36 cellular contexts compared by ENCODE assay signal in genomic region chr12:56304276-56304675, GRCh38. TPM values are rescaled to one million over a fixed set of nuclear protein-coding genes. Genes with fewer than 3 reads are reported as not detected.
"Had no signal": no experiment of that assay in that cellular context is flagged by ENCODE, and none has a peak within 500 bp of the region (broad histone marks: within the 10 kb centered on the region; RNA-seq: fewer than 3 reads in every experiment).

No MANE protein-coding gene starts in this region.

- H3K27ac ChIP-seq: adrenal gland, breast epithelium, cardiac muscle cell, coronary artery, dorsolateral prefrontal cortex, esophagus muscularis mucosa, foreskin keratinocyte, heart left ventricle had no signal

- H3K27me3 ChIP-seq: adrenal gland, breast epithelium, cardiac muscle cell, dorsolateral prefrontal cortex, esophagus muscularis mucosa, foreskin keratinocyte, gastrocnemius medialis, heart left ventricle had no signal

- H3K4me3 ChIP-seq: adrenal gland, breast epithelium, cardiac muscle cell, coronary artery, dorsolateral prefrontal cortex, esophagus muscularis mucosa, gastrocnemius medialis, heart left ventricle had no signal

- ATAC-seq: activated CD4-positive, alpha-beta T cell treated with anti-CD3 and anti-CD28 coated beads for 36 hours; activated CD8-positive, alpha-beta memory T cell treated with anti-CD3 and anti-CD28 coated beads, Interleukin-2, amount 10 ng/mL, durations not matched to agents 7 days and 5 days; activated CD8-positive, alpha-beta T cell treated with anti-CD3 and anti-CD28 coated beads, Interleukin-2, amount 10 ng/mL, durations not matched to agents 7 days and 5 days; activated naive CD8-positive, alpha-beta T cell treated with anti-CD3 and anti-CD28 coated beads, Interleukin-2, amount 50 U/mL, for 24 hours; effector memory CD8-positive, alpha-beta T cell; foreskin keratinocyte; gastrocnemius medialis; heart left ventricle had no signal

- H3K9me3 ChIP-seq: adrenal gland, breast epithelium, esophagus muscularis mucosa, gastrocnemius medialis, heart left ventricle had no signal

- H3K27me3 Mint-ChIP-seq: activated CD4-positive, alpha-beta memory T cell treated with anti-CD3 and anti-CD28 coated beads for 36 hours; activated CD4-positive, alpha-beta T cell treated with anti-CD3 and anti-CD28 coated beads for 36 hours; activated CD4-positive, alpha-beta T cell treated with anti-CD3 and anti-CD28 coated beads, Interleukin-2, amount 10 ng/mL, durations not matched to agents 24 days and 14 days; activated CD8-positive, alpha-beta memory T cell treated with anti-CD3 and anti-CD28 coated beads, Interleukin-2, amount 10 ng/mL, durations not matched to agents 7 days and 5 days; activated naive CD4-positive, alpha-beta T cell treated with anti-CD3 and anti-CD28 coated beads, Interleukin-2, amount 50 U/mL, for 24 hours; activated naive CD8-positive, alpha-beta T cell treated with anti-CD3 and anti-CD28 coated beads for 36 hours; activated naive CD8-positive, alpha-beta T cell treated with anti-CD3 and anti-CD28 coated beads, Interleukin-2, amount 50 U/mL, for 24 hours; dendritic cell treated with granulocyte-macrophage colony-stimulating factor and Interleukin-4, amounts not matched to agents 40 ng/mL and 50 ng/mL, for 4 days; effector memory CD8-positive, alpha-beta T cell had no signal

- H3K9me3 Mint-ChIP-seq: activated CD4-positive, alpha-beta memory T cell treated with anti-CD3 and anti-CD28 coated beads for 36 hours; activated CD4-positive, alpha-beta T cell treated with anti-CD3 and anti-CD28 coated beads, Interleukin-2, amount 10 ng/mL, durations not matched to agents 24 days and 14 days; activated naive CD4-positive, alpha-beta T cell treated with anti-CD3 and anti-CD28 coated beads for 36 hours; activated naive CD4-positive, alpha-beta T cell treated with anti-CD3 and anti-CD28 coated beads, Interleukin-2, amount 50 U/mL, for 24 hours; activated naive CD8-positive, alpha-beta T cell treated with anti-CD3 and anti-CD28 coated beads for 36 hours; activated naive CD8-positive, alpha-beta T cell treated with anti-CD3 and anti-CD28 coated beads, Interleukin-2, amount 50 U/mL, for 24 hours; activated T-helper 1 cell treated with anti-CD3 and anti-CD28 coated beads, Interleukin-12 subunit alpha, Interleukin-12 subunit beta, Interleukin-2, Interleukin-4 antibody, amounts not matched to agents 30 ng/mL and 10 ng/mL and 1 ng/mL, durations not matched to agents 14 hours and 24 hours and 36 hours; activated T-helper 2 cell treated with anti-CD3 and anti-CD28 coated beads, Interferon-gamma antibody, Interleukin-2, Interleukin-4, amounts not matched to agents 10 μg/mL and 5 μg/mL and 100 μg/mL, durations not matched to agents 14 hours and 24 hours and 36 hours; brain; dendritic cell treated with granulocyte-macrophage colony-stimulating factor and Interleukin-4, amounts not matched to agents 40 ng/mL and 50 ng/mL, for 4 days; effector memory CD8-positive, alpha-beta T cell had no signal

- DNase-seq: activated CD4-positive, alpha-beta memory T cell treated with anti-CD3 and anti-CD28 coated beads for 36 hours; activated CD4-positive, alpha-beta T cell treated with anti-CD3 and anti-CD28 coated beads for 36 hours; activated CD4-positive, alpha-beta T cell treated with anti-CD3 and anti-CD28 coated beads, Interleukin-2, amount 10 ng/mL, durations not matched to agents 24 days and 14 days; activated CD4-positive, CD25-positive, alpha-beta regulatory T cell; activated CD4-positive, CD25-positive, alpha-beta regulatory T cell treated with anti-CD3 and anti-CD28 coated beads, Interleukin-2, amount 50 U/mL, for 72 hours; activated CD8-positive, alpha-beta memory T cell treated with anti-CD3 and anti-CD28 coated beads, Interleukin-2, amount 10 ng/mL, durations not matched to agents 7 days and 5 days; activated CD8-positive, alpha-beta memory T cell treated with anti-CD3 and anti-CD28 coated beads, Interleukin-2, amount 50 U/mL, for 4 hours; activated CD8-positive, alpha-beta T cell treated with anti-CD3 and anti-CD28 coated beads, Interleukin-2, amount 10 ng/mL, durations not matched to agents 7 days and 5 days; activated effector memory CD4-positive, alpha-beta T cell treated with anti-CD3 and anti-CD28 coated beads, Interleukin-2, amount 50 U/mL, for 16 hours; activated naive CD4-positive, alpha-beta T cell treated with anti-CD3 and anti-CD28 coated beads for 36 hours; activated naive CD8-positive, alpha-beta T cell treated with anti-CD3 and anti-CD28 coated beads for 36 hours; activated naive CD8-positive, alpha-beta T cell treated with anti-CD3 and anti-CD28 coated beads, Interleukin-2, amount 50 U/mL, for 24 hours; activated T-cell treated with anti-CD3 and anti-CD28 coated beads, Interleukin-2, amount 50 U/mL, for 1 hour; activated T-cell treated with anti-CD3 and anti-CD28 coated beads, Interleukin-2, amount 50 U/mL, for 48 hours; adrenal gland; amygdala; aorta; central memory CD4-positive, alpha-beta T cell; cerebellar nuclear complex; dorsolateral prefrontal cortex; effector memory CD8-positive, alpha-beta T cell; erythroblast; foreskin keratinocyte; gastrocnemius medialis; glutamatergic neuron; heart left ventricle; T-helper 2 cell had no signal

- H3K4me3 Mint-ChIP-seq: activated CD4-positive, alpha-beta memory T cell treated with anti-CD3 and anti-CD28 coated beads for 36 hours; activated CD4-positive, alpha-beta T cell treated with anti-CD3 and anti-CD28 coated beads for 36 hours; activated CD4-positive, alpha-beta T cell treated with anti-CD3 and anti-CD28 coated beads, Interleukin-2, amount 10 ng/mL, durations not matched to agents 24 days and 14 days; activated CD8-positive, alpha-beta memory T cell treated with anti-CD3 and anti-CD28 coated beads, Interleukin-2, amount 10 ng/mL, durations not matched to agents 7 days and 5 days; activated CD8-positive, alpha-beta T cell treated with anti-CD3 and anti-CD28 coated beads, Interleukin-2, amount 10 ng/mL, durations not matched to agents 7 days and 5 days; activated naive CD4-positive, alpha-beta T cell treated with anti-CD3 and anti-CD28 coated beads for 36 hours; activated naive CD4-positive, alpha-beta T cell treated with anti-CD3 and anti-CD28 coated beads, Interleukin-2, amount 50 U/mL, for 24 hours; activated naive CD8-positive, alpha-beta T cell treated with anti-CD3 and anti-CD28 coated beads for 36 hours; activated naive CD8-positive, alpha-beta T cell treated with anti-CD3 and anti-CD28 coated beads, Interleukin-2, amount 50 U/mL, for 24 hours; activated T-helper 1 cell treated with anti-CD3 and anti-CD28 coated beads, Interleukin-12 subunit alpha, Interleukin-12 subunit beta, Interleukin-2, Interleukin-4 antibody, amounts not matched to agents 30 ng/mL and 10 ng/mL and 1 ng/mL, durations not matched to agents 14 hours and 24 hours and 36 hours; brain; dendritic cell treated with granulocyte-macrophage colony-stimulating factor and Interleukin-4, amounts not matched to agents 40 ng/mL and 50 ng/mL, for 4 days; effector memory CD8-positive, alpha-beta T cell had no signal

- H3K27ac Mint-ChIP-seq: activated CD4-positive, alpha-beta memory T cell treated with anti-CD3 and anti-CD28 coated beads for 36 hours; activated CD4-positive, alpha-beta T cell treated with anti-CD3 and anti-CD28 coated beads for 36 hours; activated CD8-positive, alpha-beta memory T cell treated with anti-CD3 and anti-CD28 coated beads, Interleukin-2, amount 10 ng/mL, durations not matched to agents 7 days and 5 days; activated CD8-positive, alpha-beta T cell treated with anti-CD3 and anti-CD28 coated beads, Interleukin-2, amount 10 ng/mL, durations not matched to agents 7 days and 5 days; activated naive CD4-positive, alpha-beta T cell treated with anti-CD3 and anti-CD28 coated beads for 36 hours; activated naive CD4-positive, alpha-beta T cell treated with anti-CD3 and anti-CD28 coated beads, Interleukin-2, amount 50 U/mL, for 24 hours; activated naive CD8-positive, alpha-beta T cell treated with anti-CD3 and anti-CD28 coated beads for 36 hours; activated naive CD8-positive, alpha-beta T cell treated with anti-CD3 and anti-CD28 coated beads, Interleukin-2, amount 50 U/mL, for 24 hours; activated T-helper 1 cell treated with anti-CD3 and anti-CD28 coated beads, Interleukin-12 subunit alpha, Interleukin-12 subunit beta, Interleukin-2, Interleukin-4 antibody, amounts not matched to agents 30 ng/mL and 10 ng/mL and 1 ng/mL, durations not matched to agents 14 hours and 24 hours and 36 hours; dendritic cell treated with granulocyte-macrophage colony-stimulating factor and Interleukin-4, amounts not matched to agents 40 ng/mL and 50 ng/mL, for 4 days; effector memory CD8-positive, alpha-beta T cell had no signal

- H3K36me3 ChIP-seq: breast epithelium had no signal

- H3K4me1 ChIP-seq: foreskin keratinocyte had no signal

RNA-seq across cellular contexts. Expression of gene IL23A, which starts 34.4 kb away (rescaled TPM):
- total RNA-seq: esophagus muscularis mucosa, gastrocnemius medialis had no signal
